1 cellular context compared by ENCODE assay signal in genomic region chr5:181204561-181205401, GRCh38.
A peak's percentile ranks its signal among the peaks of the same experiment; 100 is the strongest.
TF ChIP-seq lines count a peak whose summit lies in the region.

TSS of gene TRIM7 (minus strand) at chr5:181205196. CDS start at chr5:181205110, 86 bp downstream.

TF ChIP-seq in HEK293, 187 proteins besides CTCF, POLR2A, EP300 and RAD21 (continued from another document):
- TF ChIP-seq ZBTB6 (tag by site-specific recombination; IDR thresholded peaks at IDR 0.05) (peak; percentile 99), ZNF76 (tag by site-specific recombination; IDR thresholded peaks at IDR 0.05; ENCODE audit: borderline replicate concordance, low read depth) (peak; percentile 91), GLIS1 (tag by site-specific recombination; IDR thresholded peaks at IDR 0.05) (peak; percentile 84), SETDB1 (IDR thresholded peaks at IDR 0.05; ENCODE audit: insufficient read length, low read length) (no peak), ZBTB26 (tag by site-specific recombination; optimal IDR thresholded peaks at IDR 0.05) (peak; percentile 96), ZNF707 (tag by site-specific recombination; IDR thresholded peaks at IDR 0.05) (no peak), ZNF26 (tag by site-specific recombination; IDR thresholded peaks at IDR 0.05) (no peak)
